14 cellular contexts compared by ENCODE assay signal in the genomic region with DNA sequence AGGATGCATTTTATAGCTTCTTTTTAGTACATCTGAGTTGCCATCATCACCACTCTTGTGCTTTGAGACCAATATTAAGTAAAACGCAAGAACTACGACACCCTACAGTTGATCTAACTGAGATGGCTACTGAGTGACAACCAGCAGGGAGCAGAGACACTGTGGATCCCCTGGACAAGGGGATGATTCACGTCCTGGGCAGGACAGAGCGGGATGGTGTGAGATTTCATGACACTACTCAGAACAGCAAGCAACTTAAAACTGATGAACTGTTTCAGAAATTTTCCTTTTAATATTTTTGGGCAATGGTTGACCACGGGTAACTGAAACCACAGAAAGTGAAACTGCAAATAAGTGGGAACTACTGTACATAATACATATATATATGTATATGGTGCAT.
DNase-seq lines count a peak whose midpoint lies in the region; ATAC-seq and TF ChIP-seq lines count a peak whose summit lies in the region.
"Had no signal": no experiment of that assay in that cellular context is flagged by ENCODE, and none has a peak within 500 bp of the region (broad histone marks: within the 10 kb centered on the region; RNA-seq: fewer than 3 reads in every experiment).

No MANE protein-coding gene starts in this region.

- no TSS peak for BruUV-seq in mammary epithelial cell (replicated peaks; lab: Mats Ljungman, UMichigan)

- WGBS in mammary epithelial cell (ENCODE audit: low coverage, missing lambda C conversion rate): 63% methylated on average over 5 of the region's 5 CpGs

- H3K27me3 ChIP-seq in mammary epithelial cell (ENCODE audit: insufficient read depth, low read length) (no peaks in the 10 kb centered on the region), colonic mucosa (no peaks in the 10 kb centered on the region)

- TF ChIP-seq CTCF in NB4 (IDR thresholded peaks at IDR 0.05; ENCODE audit: low read depth, low read length): no peak
- TF ChIP-seq CTCF in mammary epithelial cell (conservative IDR thresholded peaks at IDR 0.05 in 1 of 2, IDR thresholded peaks at IDR 0.05 in 1 of 2; ENCODE audit: extremely low read depth in 1 of 2, insufficient read depth in 1 of 2, low read depth in 1 of 2, low read length in 2 of 2): no peak
- TF ChIP-seq CTCF in colonic mucosa (IDR thresholded peaks at IDR 0.05): no peak

- no peaks in the 10 kb centered on the region for H3K79me2 ChIP-seq in mammary epithelial cell (ENCODE audit: insufficient read depth, low read length)

- dilution Hi-C loops in mammary epithelial cell (cut with HindIII; ENCODE audit: low sequenced_read_pairs): no loop called here

- H3K9ac ChIP-seq in mammary epithelial cell (ENCODE audit: insufficient read depth, low read length) (no peak overlapping the region), colonic mucosa (ENCODE audit: low read depth in 2 of 2, low read length in 2 of 2) (no peak overlapping the region)

- in situ Hi-C loops in mammary epithelial cell (cut with MboI; ENCODE audit: low sequenced_read_pairs in 2 of 2): no loop called here

- peak overlapping the region; percentile 43 for H3K27ac ChIP-seq in mammary epithelial cell (ENCODE audit: insufficient read depth, low read depth, low read length)
- no peak overlapping the region for H3K27ac ChIP-seq in colonic mucosa

- ATAC-seq in HG03565 (IDR thresholded peaks at IDR 0.05; ENCODE audit: unreplicated experiment) (no peak), HG02973 (IDR thresholded peaks at IDR 0.05; ENCODE audit: unreplicated experiment) (no peak)
- ATAC-seq: K562 had no signal

- CTCF ChIA-PET in mammary epithelial cell (lab: Charles Lee; ENCODE audit: low non-redundant PET): no interaction called here

- H3K9me3 ChIP-seq in mammary epithelial cell (replicated peaks; ENCODE audit: insufficient read depth, low read length) (no peaks in the 10 kb centered on the region), colonic mucosa (no peaks in the 10 kb centered on the region)

- H3K4me2 ChIP-seq in mammary epithelial cell (ENCODE audit: insufficient read depth, low read depth, low read length): peak overlapping the region; percentile 66

- no peaks in the 10 kb centered on the region for H3K36me3 ChIP-seq in mammary epithelial cell (ENCODE audit: insufficient read depth, low read length)
- no peaks in the 10 kb centered on the region for H3K36me3 ChIP-seq in colonic mucosa

- no peak overlapping the region for H2AFZ ChIP-seq in mammary epithelial cell (ENCODE audit: low read depth, low read length)

- TF ChIP-seq POLR2A in NB4 (IDR thresholded peaks at IDR 0.05; ENCODE audit: extremely low read depth, insufficient read length): no peak

- H3K4me3 ChIP-seq in NB4 (ENCODE audit: low read depth, low read length): no peak overlapping the region
- peak overlapping the region in 1 of 3 experiments; percentile 7 for H3K4me3 ChIP-seq in mammary epithelial cell (replicated peaks in 1 of 3; ENCODE audit: insufficient read depth in 1 of 3, low read depth in 2 of 3, low read length in 3 of 3)
- H3K4me3 ChIP-seq in colonic mucosa: no peak overlapping the region
- H3K4me3 ChIP-seq: K562 had no signal

- peak; percentile 43 for DNase-seq in Daoy (ENCODE audit: low read depth)
- peak; percentile 48 for DNase-seq in NB4 (ENCODE audit: low read depth)
- peak; percentile 38 for DNase-seq in mammary epithelial cell
- DNase-seq in mesenteric fat pad (ENCODE audit: low spot score): peak; percentile 41
- no peak for DNase-seq in NCI-H2107 treated with DMSO at 0.1 percent for 48 hours (lab: John Stamatoyannopoulos, UW; ENCODE audit: unreplicated experiment)
- no peak for DNase-seq in colonic mucosa
- DNase-seq: activated naive CD8-positive, alpha-beta T cell treated with anti-CD3 and anti-CD28 coated beads, Interleukin-2, amount 10 ng/mL, durations not matched to agents 7 days and 5 days; DMS79 treated with DMSO at 0.1 percent for 48 hours; NCI-H2081; NK-92 treated with Interleukin-12 subunit alpha and Interleukin-12 subunit beta, amount 100 ng/mL, for 24 hours; stimulated activated CD4-positive, alpha-beta T cell treated with anti-CD3 and anti-CD28 coated beads, Interleukin-2, amount 100 ng/mL, for 24 hours had no signal

- peaks cover 24% of the 10 kb centered on the region for H3K4me1 ChIP-seq in mammary epithelial cell (ENCODE audit: insufficient read depth, low read length)
- no peaks in the 10 kb centered on the region for H3K4me1 ChIP-seq in colonic mucosa

- H4K20me1 ChIP-seq in mammary epithelial cell (ENCODE audit: insufficient read depth, low read length): no peaks in the 10 kb centered on the region

- intact Hi-C loops in mammary epithelial cell (cut with micrococcal nuclease) (loop anchor here (2.0 kb wide), 1 partner anchor 44 kb away; no protein-coding TSS in a partner anchor), colonic mucosa (cut with DNase I) (no loop called here)

Comparison
In these comparisons a context has a peak if more than half of its experiments do, and no peak if none do; other contexts are left out.
1. DNase-seq: peak in Daoy (single experiment), NB4 (single experiment), mammary epithelial cell (single experiment) and mesenteric fat pad (single experiment); none in NCI-H2107 treated with DMSO at 0.1 percent for 48 hours (single experiment) and colonic mucosa (single experiment).